Comparison of ENCODE assay signal across 8 cellular contexts in genomic region chr3:41961750-41962679, GRCh38.
A peak's percentile ranks its signal among the peaks of the same experiment; 100 is the strongest.
DNase-seq lines count a peak whose midpoint lies in the region; ATAC-seq and FAIRE-seq lines count a peak whose summit lies in the region.

Gene ULK4, minus strand, starts transcription at chr3:41962103. Its CDS starts 7,344 bp downstream, at chr3:41954759.

- ATAC-seq in GM19023 (IDR thresholded peaks at IDR 0.05; ENCODE audit: unreplicated experiment) (peak; percentile 94), HG03280 (IDR thresholded peaks at IDR 0.05; ENCODE audit: unreplicated experiment) (peak; percentile 92)

- DNase-seq in AG08396 (ENCODE audit: low spot score) (peak; percentile 94), NCI-H345 treated with DMSO at 0.1 percent for 48 hours (lab: John Stamatoyannopoulos, UW; ENCODE audit: unreplicated experiment) (peak; percentile 99), cerebellar cortex (ENCODE audit: low spot score) (peak; percentile 100)
- peak; percentile 92 for DNase-seq in activated CD4-positive, CD25-positive, alpha-beta regulatory T cell treated with anti-CD3 and anti-CD28 coated beads, Interleukin-2, amount 50 U/mL, for 16 hours (ENCODE audit: low read depth, low spot score)
- DNase-seq in stimulated activated CD4-positive, alpha-beta T cell treated with anti-CD3 and anti-CD28 coated beads, Interleukin-12 subunit alpha, Interleukin-12 subunit beta, amount 100 ng/mL, for 4 hours: peak; percentile 86

- FAIRE-seq in islet of Langerhans (lab: Jason Lieb, UNC): peak; percentile 75

Comparison
In these comparisons a context has a peak if more than half of its experiments do, and no peak if none do; other contexts are left out.
1. Peak in every context shown above with its lines: DNase-seq and ATAC-seq.